35 cellular contexts compared by ENCODE assay signal in genomic region chr4:179509489-179509888, GRCh38.
"Had no signal": no experiment of that assay in that cellular context is flagged by ENCODE, and none has a peak within 500 bp of the region (broad histone marks: within the 10 kb centered on the region; RNA-seq: fewer than 3 reads in every experiment).

No MANE protein-coding gene starts in this region.

- DNase-seq: activated effector memory CD4-positive, alpha-beta T cell treated with anti-CD3 and anti-CD28 coated beads, Interleukin-2, amount 50 U/mL, for 16 hours; activated effector memory CD4-positive, alpha-beta T cell treated with Interleukin-2 at 50 U/mL for 16 hours; activated gamma-delta T cell; activated gamma-delta T cell treated with Interleukin-2 at 50 U/mL for 16 hours; activated naive CD4-positive, alpha-beta T cell; activated naive CD4-positive, alpha-beta T cell treated with anti-CD3 and anti-CD28 coated beads for 36 hours; activated naive CD4-positive, alpha-beta T cell treated with anti-CD3 and anti-CD28 coated beads, Interleukin-2, amount 10 ng/mL, durations not matched to agents 7 days and 5 days; activated naive CD4-positive, alpha-beta T cell treated with anti-CD3 and anti-CD28 coated beads, Interleukin-2, amount 50 U/mL, for 16 hours; activated naive CD4-positive, alpha-beta T cell treated with Interleukin-2 at 50 U/mL for 16 hours; activated naive CD8-positive, alpha-beta T cell treated with anti-CD3 and anti-CD28 coated beads for 36 hours; activated naive CD8-positive, alpha-beta T cell treated with anti-CD3 and anti-CD28 coated beads, Interleukin-2, amount 10 ng/mL, durations not matched to agents 7 days and 5 days; activated naive CD8-positive, alpha-beta T cell treated with anti-CD3 and anti-CD28 coated beads, Interleukin-2, amount 50 U/mL, for 24 hours; activated T-cell treated with anti-CD3 and anti-CD28 coated beads, Interleukin-2, amount 50 U/mL, for 1 hour; activated T-cell treated with anti-CD3 and anti-CD28 coated beads, Interleukin-2, amount 50 U/mL, for 24 hours; activated T-cell treated with anti-CD3 and anti-CD28 coated beads, Interleukin-2, amount 50 U/mL, for 4 hours; activated T-cell treated with anti-CD3 and anti-CD28 coated beads, Interleukin-2, amount 50 U/mL, for 48 hours; activated T-cell treated with anti-CD3 and anti-CD28 coated beads, Interleukin-2, amount 50 U/mL, for 72 hours; adrenal gland; amniotic stem cell; amygdala; anterior cingulate cortex; aorta; body of pancreas; brain microvascular endothelial cell; caudate nucleus; central memory CD4-positive, alpha-beta T cell; cerebellar nuclear complex had no signal

- H3K27ac Mint-ChIP-seq: activated naive CD4-positive, alpha-beta T cell treated with anti-CD3 and anti-CD28 coated beads for 36 hours; activated naive CD4-positive, alpha-beta T cell treated with anti-CD3 and anti-CD28 coated beads, Interleukin-2, amount 10 ng/mL, durations not matched to agents 7 days and 5 days; activated naive CD4-positive, alpha-beta T cell treated with anti-CD3 and anti-CD28 coated beads, Interleukin-2, amount 50 U/mL, for 24 hours; activated naive CD4-positive, alpha-beta T cell treated with anti-CD3 and anti-CD28 coated beads, Interleukin-2, amount 50 U/mL, for 72 hours; activated naive CD8-positive, alpha-beta T cell; activated naive CD8-positive, alpha-beta T cell treated with anti-CD3 and anti-CD28 coated beads for 36 hours; activated naive CD8-positive, alpha-beta T cell treated with anti-CD3 and anti-CD28 coated beads, Interleukin-2, amount 10 ng/mL, durations not matched to agents 7 days and 5 days; activated naive CD8-positive, alpha-beta T cell treated with anti-CD3 and anti-CD28 coated beads, Interleukin-2, amount 50 U/mL, for 24 hours; activated T-cell treated with anti-CD3 and anti-CD28 coated beads, Interleukin-2, amount 50 U/mL, for 24 hours; activated T-cell treated with anti-CD3 and anti-CD28 coated beads, Interleukin-2, amount 50 U/mL, for 72 hours; activated T-helper 1 cell treated with anti-CD3 and anti-CD28 coated beads, Interleukin-12 subunit alpha, Interleukin-12 subunit beta, Interleukin-2, Interleukin-4 antibody, amounts not matched to agents 30 ng/mL and 10 ng/mL and 1 ng/mL, durations not matched to agents 14 hours and 24 hours and 36 hours; activated T-helper 17 cell treated with anti-CD3 and anti-CD28 coated beads, Interleukin-2, amount 50 U/mL, for 72 hours; activated T-helper 2 cell treated with anti-CD3 and anti-CD28 coated beads, Interferon-gamma antibody, Interleukin-2, Interleukin-4, amounts not matched to agents 10 μg/mL and 5 μg/mL and 100 μg/mL, durations not matched to agents 14 hours and 24 hours and 36 hours; brain had no signal

- ATAC-seq: activated naive CD4-positive, alpha-beta T cell treated with anti-CD3 and anti-CD28 coated beads, Interleukin-2, amount 50 U/mL, for 72 hours; activated naive CD8-positive, alpha-beta T cell treated with anti-CD3 and anti-CD28 coated beads, Interleukin-2, amount 50 U/mL, for 24 hours; activated T-cell treated with anti-CD3 and anti-CD28 coated beads, Interleukin-2, amount 50 U/mL, for 4 hours; activated T-cell treated with anti-CD3 and anti-CD28 coated beads, Interleukin-2, amount 50 U/mL, for 72 hours; activated T-helper 17 cell treated with anti-CD3 and anti-CD28 coated beads, Interleukin-2, amount 50 U/mL, for 72 hours; body of pancreas had no signal

- H3K27me3 Mint-ChIP-seq: activated naive CD4-positive, alpha-beta T cell treated with anti-CD3 and anti-CD28 coated beads, Interleukin-2, amount 10 ng/mL, durations not matched to agents 7 days and 5 days; activated naive CD4-positive, alpha-beta T cell treated with anti-CD3 and anti-CD28 coated beads, Interleukin-2, amount 50 U/mL, for 24 hours; activated naive CD8-positive, alpha-beta T cell; activated naive CD8-positive, alpha-beta T cell treated with anti-CD3 and anti-CD28 coated beads for 36 hours; activated naive CD8-positive, alpha-beta T cell treated with anti-CD3 and anti-CD28 coated beads, Interleukin-2, amount 10 ng/mL, durations not matched to agents 7 days and 5 days; activated naive CD8-positive, alpha-beta T cell treated with anti-CD3 and anti-CD28 coated beads, Interleukin-2, amount 50 U/mL, for 24 hours; activated T-cell treated with anti-CD3 and anti-CD28 coated beads, Interleukin-2, amount 50 U/mL, for 24 hours; activated T-helper 17 cell treated with anti-CD3 and anti-CD28 coated beads, Interleukin-2, amount 50 U/mL, for 72 hours; central memory CD8-positive, alpha-beta T cell had no signal

- H3K4me3 Mint-ChIP-seq: activated naive CD4-positive, alpha-beta T cell treated with anti-CD3 and anti-CD28 coated beads for 36 hours; activated naive CD4-positive, alpha-beta T cell treated with anti-CD3 and anti-CD28 coated beads, Interleukin-2, amount 10 ng/mL, durations not matched to agents 7 days and 5 days; activated naive CD4-positive, alpha-beta T cell treated with anti-CD3 and anti-CD28 coated beads, Interleukin-2, amount 50 U/mL, for 24 hours; activated naive CD8-positive, alpha-beta T cell; activated naive CD8-positive, alpha-beta T cell treated with anti-CD3 and anti-CD28 coated beads for 36 hours; activated naive CD8-positive, alpha-beta T cell treated with anti-CD3 and anti-CD28 coated beads, Interleukin-2, amount 10 ng/mL, durations not matched to agents 7 days and 5 days; activated naive CD8-positive, alpha-beta T cell treated with anti-CD3 and anti-CD28 coated beads, Interleukin-2, amount 50 U/mL, for 24 hours; activated T-cell treated with anti-CD3 and anti-CD28 coated beads, Interleukin-2, amount 50 U/mL, for 24 hours; activated T-cell treated with anti-CD3 and anti-CD28 coated beads, Interleukin-2, amount 50 U/mL, for 4 hours; activated T-cell treated with anti-CD3 and anti-CD28 coated beads, Interleukin-2, amount 50 U/mL, for 72 hours; activated T-helper 1 cell treated with anti-CD3 and anti-CD28 coated beads, Interleukin-12 subunit alpha, Interleukin-12 subunit beta, Interleukin-2, Interleukin-4 antibody, amounts not matched to agents 30 ng/mL and 10 ng/mL and 1 ng/mL, durations not matched to agents 14 hours and 24 hours and 36 hours; activated T-helper 17 cell treated with anti-CD3 and anti-CD28 coated beads, Interleukin-2, amount 50 U/mL, for 72 hours; brain; central memory CD8-positive, alpha-beta T cell had no signal

- H3K36me3 Mint-ChIP-seq: activated naive CD4-positive, alpha-beta T cell treated with anti-CD3 and anti-CD28 coated beads, Interleukin-2, amount 10 ng/mL, durations not matched to agents 7 days and 5 days; activated naive CD4-positive, alpha-beta T cell treated with anti-CD3 and anti-CD28 coated beads, Interleukin-2, amount 50 U/mL, for 24 hours; activated naive CD4-positive, alpha-beta T cell treated with anti-CD3 and anti-CD28 coated beads, Interleukin-2, amount 50 U/mL, for 72 hours; activated naive CD8-positive, alpha-beta T cell; activated naive CD8-positive, alpha-beta T cell treated with anti-CD3 and anti-CD28 coated beads for 36 hours; activated naive CD8-positive, alpha-beta T cell treated with anti-CD3 and anti-CD28 coated beads, Interleukin-2, amount 10 ng/mL, durations not matched to agents 7 days and 5 days; brain had no signal

- H3K4me1 Mint-ChIP-seq: activated naive CD4-positive, alpha-beta T cell treated with anti-CD3 and anti-CD28 coated beads, Interleukin-2, amount 10 ng/mL, durations not matched to agents 7 days and 5 days; activated naive CD4-positive, alpha-beta T cell treated with anti-CD3 and anti-CD28 coated beads, Interleukin-2, amount 50 U/mL, for 24 hours; activated naive CD8-positive, alpha-beta T cell treated with anti-CD3 and anti-CD28 coated beads for 36 hours; activated naive CD8-positive, alpha-beta T cell treated with anti-CD3 and anti-CD28 coated beads, Interleukin-2, amount 10 ng/mL, durations not matched to agents 7 days and 5 days; activated naive CD8-positive, alpha-beta T cell treated with anti-CD3 and anti-CD28 coated beads, Interleukin-2, amount 50 U/mL, for 24 hours; activated T-helper 17 cell treated with anti-CD3 and anti-CD28 coated beads, Interleukin-2, amount 50 U/mL, for 72 hours; brain; central memory CD8-positive, alpha-beta T cell had no signal

- H3K9me3 Mint-ChIP-seq: activated naive CD8-positive, alpha-beta T cell treated with anti-CD3 and anti-CD28 coated beads for 36 hours had no signal
